Comparison of ENCODE assay signal across 21 cellular contexts in genomic region chr6:131552572-131552971, GRCh38. TPM values are rescaled to one million over a fixed set of nuclear protein-coding genes. Genes with fewer than 3 reads are reported as not detected.
"Had no signal": no experiment of that assay in that cellular context is flagged by ENCODE, and none has a peak within 500 bp of the region (broad histone marks: within the 10 kb centered on the region; RNA-seq: fewer than 3 reads in every experiment).

No MANE protein-coding gene starts in this region.

- H3K27ac ChIP-seq: SJSA1, SK-N-MC had no signal

- H3K4me3 ChIP-seq: MG63, SJSA1, SK-N-MC had no signal

- H3K9me3 ChIP-seq: MG63, SJSA1 had no signal

- DNase-seq: Karpas-422, KG1, MG63, NCI-H1092, NCI-H1436, NCI-H187, NCI-H2029, NCI-H2081 treated with DMSO at 0.1 percent for 48 hours, NCI-H2171, NCI-H226, NCI-H446, NCI-H510A, NCI-H524 treated with DMSO at 0.1 percent for 48 hours, NCI-H69, NCI-H774, Right ventricle myocardium superior, RPMI8226, SIG-M5 had no signal

- H3K27me3 ChIP-seq: MG63 had no signal

- H3K4me1 ChIP-seq: SJSA1 had no signal

- H3K36me3 ChIP-seq: MG63, SJSA1 had no signal

RNA-seq across cellular contexts. Expression of gene ARG1, which starts 20.5 kb away (rescaled TPM):
- total RNA-seq: HT1080, Right ventricle myocardium superior, SJSA1 had no signal
